In genomic region chr11:117415358-117415896, GRCh38 we compare ENCODE assay signal across 19 cellular contexts.
"Had no signal": no experiment of that assay in that cellular context is flagged by ENCODE, and none has a peak within 500 bp of the region (broad histone marks: within the 10 kb centered on the region; RNA-seq: fewer than 3 reads in every experiment).

No MANE protein-coding gene starts in this region.

- H3K9me3 ChIP-seq: ascending aorta, body of pancreas had no signal

- ATAC-seq: activated T-cell treated with anti-CD3 and anti-CD28 coated beads, Interleukin-2, amount 50 U/mL, for 72 hours; body of pancreas; PC-3; T-helper 17 cell had no signal

- DNase-seq: activated CD4-positive, alpha-beta memory T cell treated with anti-CD3 and anti-CD28 coated beads for 36 hours; activated CD4-positive, alpha-beta T cell treated with anti-CD3 and anti-CD28 coated beads, Interleukin-2, amount 10 ng/mL, durations not matched to agents 7 days and 5 days; activated CD4-positive, CD25-positive, alpha-beta regulatory T cell; activated CD8-positive, alpha-beta memory T cell treated with anti-CD3 and anti-CD28 coated beads for 24 hours; activated naive CD4-positive, alpha-beta T cell; activated T-cell treated with anti-CD3 and anti-CD28 coated beads, Interleukin-2, amount 50 U/mL, for 72 hours; body of pancreas; MM.1S; NCI-H1105; NCI-H1436; NCI-H187; NCI-H2081; NCI-H510A treated with DMSO at 0.1 percent for 48 hours; NCI-H69; PC-3; SIG-M5; T-helper 17 cell; T-helper 9 cell had no signal

- H3K27ac ChIP-seq: ascending aorta, body of pancreas had no signal

- H3K27me3 ChIP-seq: ascending aorta, body of pancreas had no signal

- H3K4me3 ChIP-seq: ascending aorta, body of pancreas had no signal

- H3K4me1 ChIP-seq: ascending aorta, body of pancreas had no signal
